Comparison of ENCODE assay signal across 16 cellular contexts in genomic region chr2:224933416-224933815, GRCh38.
A peak's percentile ranks its signal among the peaks of the same experiment; 100 is the strongest.
DNase-seq lines count a peak whose midpoint lies in the region; ATAC-seq and TF ChIP-seq lines count a peak whose summit lies in the region.
"Had no signal": no experiment of that assay in that cellular context is flagged by ENCODE, and none has a peak within 500 bp of the region (broad histone marks: within the 10 kb centered on the region; RNA-seq: fewer than 3 reads in every experiment).

No MANE protein-coding gene starts in this region.

- CTCF ChIA-PET in activated CD4-positive, alpha-beta memory T cell treated with anti-CD3 and anti-CD28 coated beads, Interleukin-2, amount 10 ng/mL, durations not matched to agents 7 days and 5 days (lab: Charles Lee), result interaction anchor here (0.5 to 2.9 kb wide), 4 partner anchors 8 to 20 kb away, joined by 3 to 9 read pairs (median 4); no protein-coding TSS in a partner anchor

- no peak overlapping the region for H3K4me2 ChIP-seq in osteoblast (ENCODE audit: insufficient read depth, low read length)

- no peak for TF ChIP-seq CTCF in osteoblast (IDR thresholded peaks at IDR 0.05; ENCODE audit: extremely low read depth, low read depth, low read length)
- TF ChIP-seq CTCF in stomach (IDR thresholded peaks at IDR 0.05), result no peak

- H3K27me3 ChIP-seq in osteoblast (ENCODE audit: insufficient read depth, low read length) (no peaks in the 10 kb centered on the region), stomach (no peaks in the 10 kb centered on the region)
- H3K27me3 ChIP-seq: vagina had no signal

- no peak overlapping the region for H3K4me3 ChIP-seq in osteoblast (ENCODE audit: insufficient read depth, low read length)
- no peak overlapping the region for H3K4me3 ChIP-seq in stomach
- H3K4me3 ChIP-seq: vagina had no signal

- H4K20me1 ChIP-seq in osteoblast (ENCODE audit: insufficient read depth, low read length), result peaks cover 2% of the 10 kb centered on the region

- no peak for DNase-seq in activated naive CD4-positive, alpha-beta T cell (lab: John Stamatoyannopoulos, UW)
- DNase-seq in activated CD4-positive, alpha-beta memory T cell treated with anti-CD3 and anti-CD28 coated beads, Interleukin-2, amount 10 ng/mL, durations not matched to agents 7 days and 5 days, result no peak
- no peak for DNase-seq in memory B cell (ENCODE audit: low spot score in 2 of 2)
- no peak for DNase-seq in osteoblast (ENCODE audit: insufficient read length, low spot score, missing footprints)
- DNase-seq in stomach, result no peak
- DNase-seq in anterior cingulate cortex (lab: John Stamatoyannopoulos, UW), result no peak
- DNase-seq in stimulated activated CD4-positive, alpha-beta T cell treated with anti-CD3 and anti-CD28 coated beads, Interleukin-1b, Interleukin-23, amount 100 ng/mL, for 48 hours, result no peak
- DNase-seq: Caco-2, GOT3, kidney glomerular epithelial cell, mesendoderm, NCI-H1694 treated with DMSO at 0.1 percent for 48 hours, NCI-H446 treated with DMSO at 0.1 percent for 48 hours had no signal

- H3K4me1 Mint-ChIP-seq in activated naive CD4-positive, alpha-beta T cell treated with anti-CD3 and anti-CD28 coated beads, Interleukin-2, amount 50 U/mL, for 24 hours, result peaks cover 92% of the 10 kb centered on the region
- peaks cover 89% of the 10 kb centered on the region for H3K4me1 Mint-ChIP-seq in activated CD4-positive, alpha-beta memory T cell treated with anti-CD3 and anti-CD28 coated beads, Interleukin-2, amount 10 ng/mL, durations not matched to agents 7 days and 5 days
- H3K4me1 Mint-ChIP-seq in memory B cell, result peaks cover 64% of the 10 kb centered on the region

- peak overlapping the region; percentile 95 for H3K27ac Mint-ChIP-seq in activated naive CD4-positive, alpha-beta T cell treated with anti-CD3 and anti-CD28 coated beads, Interleukin-2, amount 50 U/mL, for 24 hours
- H3K27ac Mint-ChIP-seq in activated CD4-positive, alpha-beta memory T cell treated with anti-CD3 and anti-CD28 coated beads, Interleukin-2, amount 10 ng/mL, durations not matched to agents 7 days and 5 days, result peak overlapping the region; percentile 77
- peak overlapping the region; percentile 84 for H3K27ac Mint-ChIP-seq in memory B cell

- H3K36me3 ChIP-seq in osteoblast (ENCODE audit: insufficient read depth, low read length) (peaks cover 23% of the 10 kb centered on the region), stomach (no peaks in the 10 kb centered on the region)
- H3K36me3 ChIP-seq: vagina had no signal

- no peak for TF ChIP-seq EP300 in stomach (IDR thresholded peaks at IDR 0.05)

- ATAC-seq in memory B cell (ENCODE audit: low read depth), result no peak
- ATAC-seq: HepG2 had no signal

- H3K27ac ChIP-seq in osteoblast (ENCODE audit: low read depth, low read length) (no peak overlapping the region), stomach (no peak overlapping the region)
- H3K27ac ChIP-seq: vagina had no signal

- TF ChIP-seq POLR2A in stomach (IDR thresholded peaks at IDR 0.05), result no peak

- H3K36me3 Mint-ChIP-seq in activated naive CD4-positive, alpha-beta T cell treated with anti-CD3 and anti-CD28 coated beads, Interleukin-2, amount 50 U/mL, for 24 hours, result peaks cover 42% of the 10 kb centered on the region
- peaks cover 72% of the 10 kb centered on the region for H3K36me3 Mint-ChIP-seq in activated CD4-positive, alpha-beta memory T cell treated with anti-CD3 and anti-CD28 coated beads, Interleukin-2, amount 10 ng/mL, durations not matched to agents 7 days and 5 days (ENCODE audit: low read depth)
- peaks cover 23% of the 10 kb centered on the region for H3K36me3 Mint-ChIP-seq in memory B cell

- no peak overlapping the region for H2AFZ ChIP-seq in osteoblast (ENCODE audit: low read length)

- 54 to 69% (median 64%) methylated on average over 2 of the region's 2 CpGs for WGBS in stomach, 5 donors

- no peaks in the 10 kb centered on the region for H3K9me3 Mint-ChIP-seq in activated naive CD4-positive, alpha-beta T cell treated with anti-CD3 and anti-CD28 coated beads, Interleukin-2, amount 50 U/mL, for 24 hours
- no peaks in the 10 kb centered on the region for H3K9me3 Mint-ChIP-seq in activated CD4-positive, alpha-beta memory T cell treated with anti-CD3 and anti-CD28 coated beads, Interleukin-2, amount 10 ng/mL, durations not matched to agents 7 days and 5 days
- H3K9me3 Mint-ChIP-seq in memory B cell, result no peaks in the 10 kb centered on the region

- peak overlapping the region; percentile 56 for H3K4me3 Mint-ChIP-seq in activated naive CD4-positive, alpha-beta T cell treated with anti-CD3 and anti-CD28 coated beads, Interleukin-2, amount 50 U/mL, for 24 hours
- H3K4me3 Mint-ChIP-seq in activated CD4-positive, alpha-beta memory T cell treated with anti-CD3 and anti-CD28 coated beads, Interleukin-2, amount 10 ng/mL, durations not matched to agents 7 days and 5 days, result peak overlapping the region; percentile 18
- H3K4me3 Mint-ChIP-seq in memory B cell, result no peak overlapping the region

- H3K79me2 ChIP-seq in osteoblast (ENCODE audit: insufficient read depth, low read length), result peaks cover 81% of the 10 kb centered on the region

- intact Hi-C loops in stomach (cut with DNase I; ENCODE audit: low total_unique reads), result no loop called here

- H3K4me1 ChIP-seq in osteoblast (ENCODE audit: insufficient read depth, low read length), result peaks cover 41% of the 10 kb centered on the region
- peaks cover 2 to 36% (median 15%) of the 10 kb centered on the region in 4 donors for H3K4me1 ChIP-seq in stomach
- H3K4me1 ChIP-seq: Caco-2 had no signal

- POLR2A ChIA-PET in activated CD4-positive, alpha-beta memory T cell treated with anti-CD3 and anti-CD28 coated beads, Interleukin-2, amount 10 ng/mL, durations not matched to agents 7 days and 5 days (lab: Charles Lee), result interaction anchor here (0.7 to 11.6 kb wide), 6 partner anchors 9 to 123 kb away, joined by 3 to 546 read pairs (median 3); no protein-coding TSS in a partner anchor

- H3K27me3 Mint-ChIP-seq in activated naive CD4-positive, alpha-beta T cell treated with anti-CD3 and anti-CD28 coated beads, Interleukin-2, amount 50 U/mL, for 24 hours, result no peaks in the 10 kb centered on the region
- no peaks in the 10 kb centered on the region for H3K27me3 Mint-ChIP-seq in activated CD4-positive, alpha-beta memory T cell treated with anti-CD3 and anti-CD28 coated beads, Interleukin-2, amount 10 ng/mL, durations not matched to agents 7 days and 5 days
- H3K27me3 Mint-ChIP-seq in memory B cell, result no peaks in the 10 kb centered on the region

- H3K9me3 ChIP-seq in osteoblast (ENCODE audit: low read depth, low read length) (no peaks in the 10 kb centered on the region), stomach (no peaks in the 10 kb centered on the region)
- H3K9me3 ChIP-seq: Caco-2, vagina had no signal
